In the genomic region with DNA sequence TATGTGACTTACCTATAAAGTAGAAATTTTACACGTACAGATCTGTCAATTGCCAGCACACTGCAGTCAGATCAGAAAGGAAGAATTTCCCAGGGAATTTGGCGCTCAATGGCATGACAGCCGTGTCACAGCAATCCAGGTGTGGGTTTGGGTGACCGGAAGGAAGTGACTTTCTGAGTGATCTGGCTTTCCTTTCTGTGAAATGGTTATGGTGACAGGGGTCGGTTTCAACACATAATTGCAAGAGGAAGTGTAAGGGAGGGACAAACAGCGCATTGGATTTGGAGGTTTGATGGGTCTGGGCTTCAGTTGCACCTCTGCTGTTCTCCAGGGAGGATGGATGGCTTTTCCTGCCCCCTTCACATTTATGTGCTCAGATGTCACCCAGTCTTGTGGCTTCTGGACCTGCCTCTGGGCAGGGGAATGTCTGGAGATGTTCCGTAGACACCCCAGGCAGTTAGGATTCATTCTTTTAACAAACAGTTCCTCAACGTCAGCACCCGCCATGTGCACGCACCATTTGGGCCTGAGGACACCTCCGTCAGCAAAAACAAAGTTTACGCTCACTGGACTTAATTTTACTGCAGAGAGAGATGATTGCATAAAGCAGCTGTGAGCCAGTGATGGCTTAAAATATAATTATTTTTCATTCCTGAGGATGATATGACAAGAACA, we compare ENCODE assay signal across 12 cellular contexts. TPM values are rescaled to one million over a fixed set of nuclear protein-coding genes. Genes with fewer than 3 reads are reported as not detected.
DNase-seq lines count a peak whose midpoint lies in the region; ATAC-seq and TF ChIP-seq lines count a peak whose summit lies in the region.
"Had no signal": no experiment of that assay in that cellular context is flagged by ENCODE, and none has a peak within 500 bp of the region (broad histone marks: within the 10 kb centered on the region; RNA-seq: fewer than 3 reads in every experiment).

No MANE protein-coding gene starts in this region.

- no peak for ATAC-seq in gastroesophageal sphincter
- ATAC-seq in GM18909 (IDR thresholded peaks at IDR 0.05; ENCODE audit: poor library complexity, unreplicated experiment): no peak
- ATAC-seq in GM18511 (IDR thresholded peaks at IDR 0.05; ENCODE audit: unreplicated experiment): no peak

- H3K36me3 ChIP-seq in gastroesophageal sphincter (no peaks in the 10 kb centered on the region), stomach smooth muscle (ENCODE audit: control insufficient read depth in 2 of 2, insufficient read depth in 2 of 2, low read length in 2 of 2) (no peaks in the 10 kb centered on the region)
- H3K36me3 ChIP-seq: SJSA1 had no signal

- H3K4me3 ChIP-seq in gastroesophageal sphincter (no peak overlapping the region), stomach smooth muscle (ENCODE audit: low read length in 2 of 2) (peak overlapping the region in 1 of 2 donors; percentile 40)
- H3K4me3 ChIP-seq: SJSA1, thyroid gland had no signal

- no peaks in the 10 kb centered on the region for H3K9me3 ChIP-seq in gastroesophageal sphincter
- H3K9me3 ChIP-seq in stomach smooth muscle (ENCODE audit: control insufficient read depth in 2 of 2, low read length in 2 of 2): no peaks in the 10 kb centered on the region
- H3K9me3 ChIP-seq: SJSA1, thyroid gland had no signal

- H3K9ac ChIP-seq in stomach smooth muscle (ENCODE audit: low read length in 2 of 2): no peak overlapping the region

- TF ChIP-seq CTCF in gastroesophageal sphincter (IDR thresholded peaks at IDR 0.05): no peak

- TF ChIP-seq POLR2A in gastroesophageal sphincter (IDR thresholded peaks at IDR 0.05): no peak

- WGBS in gastroesophageal sphincter (ENCODE audit: low coverage in 1 of 2), 2 donors: 49 to 67% methylated on average over 7 to 9 of the region's 12 CpGs

- H3K4me1 ChIP-seq in gastroesophageal sphincter (peaks cover 0 to 56% (median 0%) of the 10 kb centered on the region in 3 donors), stomach smooth muscle (ENCODE audit: control insufficient read depth, insufficient read depth, low read length) (peaks cover 42% of the 10 kb centered on the region)

- TF ChIP-seq EP300 in gastroesophageal sphincter (IDR thresholded peaks at IDR 0.05): no peak

- H3K27ac ChIP-seq in gastroesophageal sphincter (peak overlapping the region in 3 of 4 donors; percentile 46 to 71 (median 53)), stomach smooth muscle (ENCODE audit: low read length) (peak overlapping the region; percentile 46)
- H3K27ac ChIP-seq: SJSA1, thyroid gland had no signal

- no peaks in the 10 kb centered on the region for H3K27me3 ChIP-seq in gastroesophageal sphincter
- no peaks in the 10 kb centered on the region for H3K27me3 ChIP-seq in stomach smooth muscle (ENCODE audit: control insufficient read depth in 1 of 2, insufficient read depth in 2 of 2, low read length in 2 of 2)
- H3K27me3 ChIP-seq: SJSA1, thyroid gland had no signal

- DNase-seq in activated naive CD4-positive, alpha-beta T cell treated with Interleukin-2 at 50 U/mL for 16 hours: peak; percentile 0
- no peak for DNase-seq in activated naive CD4-positive, alpha-beta T cell (lab: John Stamatoyannopoulos, UW)
- DNase-seq in NOMO-1 treated with dmso at 0.1 percent for 144 hours (lab: John Stamatoyannopoulos, UW; ENCODE audit: unreplicated experiment) (peak; percentile 20), NCI-H1092 treated with DMSO at 0.1 percent for 48 hours (lab: John Stamatoyannopoulos, UW) (no peak)
- DNase-seq: MM.1S, NCI-H526 treated with DMSO at 0.1 percent for 48 hours, thyroid gland had no signal

RNA-seq across cellular contexts. Expression of gene MBP, which starts 37.1 kb away (rescaled TPM):
- total RNA-seq in gastroesophageal sphincter: 10 to 100 TPM; 23.2 to 34.7 (median 28.2) TPM
- total RNA-seq: SJSA1 had no signal

Comparison
In these comparisons a context has a peak if more than half of its experiments do, and no peak if none do; other contexts are left out.
1. DNase-seq: peak in activated naive CD4-positive, alpha-beta T cell treated with Interleukin-2 at 50 U/mL for 16 hours (single experiment) and NOMO-1 treated with dmso at 0.1 percent for 144 hours (single experiment); none in activated naive CD4-positive, alpha-beta T cell (0 of 4) and NCI-H1092 treated with DMSO at 0.1 percent for 48 hours (single experiment).